10 cellular contexts compared by ENCODE assay signal in the genomic region with DNA sequence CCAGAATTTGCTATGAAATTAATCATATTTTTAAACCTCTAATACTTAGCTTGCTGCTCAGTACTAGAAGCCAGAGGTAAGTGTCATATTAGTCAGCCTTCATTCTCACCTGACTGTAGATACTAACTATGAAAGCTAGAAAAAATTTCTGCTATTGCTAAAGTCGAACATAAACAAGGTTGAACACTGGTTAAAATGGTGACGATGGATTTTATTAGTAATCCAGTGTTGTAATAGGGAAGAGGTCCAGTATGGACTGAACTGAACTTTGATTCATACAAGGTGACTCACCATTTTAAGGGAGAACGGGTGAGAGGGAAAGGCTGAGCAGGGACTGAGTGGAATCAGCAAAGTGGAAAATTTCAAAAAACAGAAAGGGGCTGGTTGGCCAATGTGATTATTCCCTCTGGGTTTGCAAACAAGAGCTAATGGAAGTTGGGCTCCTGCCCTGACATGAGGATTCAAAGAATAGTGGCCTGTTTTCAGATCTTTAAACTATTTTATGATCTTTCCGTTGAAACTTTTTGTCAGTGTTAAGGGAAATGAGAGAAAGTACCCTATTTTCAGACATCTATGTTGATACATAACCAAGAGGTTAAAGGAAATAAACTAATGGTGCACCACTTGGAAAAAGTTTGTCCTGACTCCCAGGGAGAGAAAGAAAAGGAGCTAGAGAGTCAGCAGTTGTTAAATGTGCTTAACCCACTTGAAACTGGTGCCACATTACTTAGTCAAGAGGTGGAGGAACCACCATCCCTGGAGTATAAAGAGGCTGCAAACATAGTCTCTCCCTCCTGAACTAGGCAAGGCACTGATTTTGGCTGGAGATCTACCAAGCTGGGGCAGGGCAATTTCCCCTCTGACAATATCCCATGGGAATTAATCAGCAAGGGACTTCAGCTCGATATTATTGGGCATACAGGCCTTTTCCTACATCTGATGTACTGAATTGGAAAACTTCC. TPM values are rescaled to one million over a fixed set of nuclear protein-coding genes. Genes with fewer than 3 reads are reported as not detected.
DNase-seq lines count a peak whose midpoint lies in the region; ATAC-seq, FAIRE-seq and TF ChIP-seq lines count a peak whose summit lies in the region.
"Had no signal": no experiment of that assay in that cellular context is flagged by ENCODE, and none has a peak within 500 bp of the region (broad histone marks: within the 10 kb centered on the region; RNA-seq: fewer than 3 reads in every experiment).

No MANE protein-coding gene starts in this region.

- TF ChIP-seq CTCF in coronary artery (IDR thresholded peaks at IDR 0.05) (no peak), HepG2 (CRISPR knock-in tag; IDR thresholded peaks at IDR 0.05) (no peak)

- peak overlapping the region; percentile 78 for H3K9ac ChIP-seq in HepG2 (ENCODE audit: insufficient read depth, low read depth, low read length)

- H3K79me2 ChIP-seq in HepG2 (ENCODE audit: insufficient read depth, low read length), result no peaks in the 10 kb centered on the region

- FAIRE-seq in HepG2 (lab: Jason Lieb, UNC), result peak; percentile 90

- peak overlapping the region; percentile 22 for H3K4me3 ChIP-seq in coronary artery
- H3K4me3 ChIP-seq in HepG2 (replicated peaks in 1 of 3; ENCODE audit: insufficient read depth in 1 of 3, low read depth in 2 of 3, low read length in 3 of 3), result peak overlapping the region in 2 of 3 experiments; percentile 5 to 36; a peak in 2 of 6 replicates
- no peak overlapping the region for H3K4me3 ChIP-seq in urinary bladder (ENCODE audit: low read depth, low read length)

- TF ChIP-seq POLR2A in HepG2 (IDR thresholded peaks at IDR 0.05; ENCODE audit: insufficient read depth in 1 of 2, low read depth in 2 of 2, low read length in 2 of 2), result peak; percentile 4 to 65; a peak in 2 of 4 replicates

- 6% methylated on average over 5 of the region's 5 CpGs for WGBS in HepG2 (ENCODE audit: low lambda C conversion rate)
- 29% methylated on average over 5 of the region's 5 CpGs for WGBS in urinary bladder

- POLR2A ChIA-PET in HepG2 (lab: Yijun Ruan, JAX), result interaction anchor here (0.8 to 3.2 kb wide), 12 partner anchors 9 to 200 kb away, joined by 3 to 86 read pairs (median 5); a partner anchor contains a TSS

- H3K36me3 ChIP-seq in HepG2 (replicated peaks in 1 of 2; ENCODE audit: control insufficient read depth in 1 of 2, insufficient read depth in 2 of 2, low read length in 2 of 2), result no peaks in the 10 kb centered on the region
- H3K36me3 ChIP-seq in urinary bladder (ENCODE audit: insufficient read depth), result no peaks in the 10 kb centered on the region

- ATAC-seq in HepG2 (peak; percentile 91), GM18517 (IDR thresholded peaks at IDR 0.05; ENCODE audit: unreplicated experiment) (no peak)
- ATAC-seq: natural killer cell treated with Interleukin-12 subunit alpha and Interleukin-12 subunit beta and Interleukin-15 and Interleukin-18, amount 100 ng/mL, for 72 hours had no signal

- H4K20me1 ChIP-seq in HepG2 (ENCODE audit: insufficient read depth, low read length), result no peaks in the 10 kb centered on the region

- no peaks in the 10 kb centered on the region for H3K9me3 ChIP-seq in HepG2 (ENCODE audit: low read length)

- peak; percentile 62 to 97; a peak in 3 of 4 replicates for TF ChIP-seq EP300 in HepG2 (IDR thresholded peaks at IDR 0.05; ENCODE audit: low read depth in 2 of 2, low read length in 2 of 2)
- TF ChIP-seq EP300 in HepG2 (CRISPR knock-in tag; IDR thresholded peaks at IDR 0.05; ENCODE audit: borderline replicate concordance), result peak; percentile 91

- intact Hi-C loops in HepG2 (cut with micrococcal nuclease; ENCODE audit: unreplicated experiment), result loop anchor here (2.0 kb wide), 1 partner anchor 123 kb away; no protein-coding TSS in a partner anchor

- CTCF ChIA-PET in HepG2 (lab: Yijun Ruan, JAX; ENCODE audit: low intra/inter-chr PET ratio, low total read pairs), result no interaction called here

- TF ChIP-seq RAD21 in HepG2 (CRISPR knock-in tag; IDR thresholded peaks at IDR 0.05), result no peak

- no peaks in the 10 kb centered on the region for H3K27me3 ChIP-seq in HepG2 (ENCODE audit: control insufficient read depth in 1 of 2, insufficient read depth in 2 of 2, low read length in 2 of 2)

- H3K4me1 ChIP-seq in HepG2 (ENCODE audit: insufficient read depth, low read length) (peaks cover 93% of the 10 kb centered on the region), urinary bladder (ENCODE audit: insufficient read depth) (peaks cover 1% of the 10 kb centered on the region)

- no peak overlapping the region for H2AFZ ChIP-seq in HepG2 (ENCODE audit: low read length)

- peak overlapping the region; percentile 66 for H3K4me2 ChIP-seq in HepG2 (ENCODE audit: low read depth, low read length)

- in situ Hi-C loops in HepG2 (cut with HindIII; ENCODE audit: extremely low pct_ligation_motif_present, low pct_unique_long_range_greater_than_20kb), result no loop called here

- peak; percentile 94 for DNase-seq in LHCN-M2 (ENCODE audit: low read depth)
- peak; percentile 80 for DNase-seq in coronary artery (ENCODE audit: low spot score)
- DNase-seq in HepG2 (ENCODE audit: low spot score), result peak; percentile 100
- DNase-seq in nucleus accumbens (lab: John Stamatoyannopoulos, UW), result no peak
- no peak for DNase-seq in NCI-H526 (lab: John Stamatoyannopoulos, UW)
- DNase-seq: activated naive CD8-positive, alpha-beta T cell treated with anti-CD3 and anti-CD28 coated beads for 36 hours had no signal

- H3K27ac ChIP-seq in coronary artery, result peak overlapping the region; percentile 73 to 87
- peak overlapping the region; percentile 99 for H3K27ac ChIP-seq in HepG2 (ENCODE audit: extremely low read length, insufficient read depth, low read length)
- peak overlapping the region; percentile 51 for H3K27ac ChIP-seq in urinary bladder (ENCODE audit: low read depth)
- H3K27ac ChIP-seq: HL-60 had no signal

- BruUV-seq in HepG2 (replicated peaks; lab: Mats Ljungman, UMichigan), result TSS peak; percentile 98

RNA-seq across cellular contexts. Expression of a gene that starts 15.3 kb away (rescaled TPM):
- total RNA-seq in LHCN-M2 (2014; rRNA removed), result 42.6 and 56.1 TPM in 2 replicates
- polyA plus RNA-seq in LHCN-M2 (2012), result 42.0 TPM
- 2,238 and 3,445 TPM in 2 replicates for total RNA-seq in HepG2 (2016; rRNA removed; fragmentation: Illumina TruSeq; extraction: Trizol)
- total RNA-seq in HepG2 (2016; cell fraction: cytosol; rRNA removed; fragmentation: Illumina TruSeq; extraction: Trizol; ENCODE audit: low read depth), result 260 and 286 TPM in 2 replicates
- 2,230 and 3,407 TPM in 2 replicates for total RNA-seq in HepG2 (2016; cell fraction: insoluble cytoplasmic fraction; rRNA removed; fragmentation: Illumina TruSeq; extraction: Trizol)
- 374 and 428 TPM in 2 replicates for total RNA-seq in HepG2 (2016; cell fraction: membrane; rRNA removed; fragmentation: Illumina TruSeq; extraction: Trizol)
- total RNA-seq in HepG2 (2016; cell fraction: nucleus; rRNA removed; fragmentation: Illumina TruSeq; extraction: Trizol), result 793 and 846 TPM in 2 replicates
- polyA plus RNA-seq in HepG2 (2011; rRNA removed), result 885 and 948 TPM in 2 replicates
- polyA plus RNA-seq in HepG2 (2011; cell fraction: cytosol; rRNA removed), result 828 and 865 TPM in 2 replicates
- polyA plus RNA-seq in HepG2 (2011; cell fraction: nucleus; rRNA removed), result 305 and 371 TPM in 2 replicates
- 1,096 and 2,304 TPM in 2 replicates for polyA plus RNA-seq in HepG2 (2012)
- polyA plus RNA-seq in HepG2 (2016; cell fraction: cytosol; fragmentation: Illumina TruSeq; extraction: Trizol; ENCODE audit: low read depth), result 300 and 314 TPM in 2 replicates
- 3,286 and 3,327 TPM in 2 replicates for polyA plus RNA-seq in HepG2 (2016; cell fraction: insoluble cytoplasmic fraction; fragmentation: Illumina TruSeq; extraction: Trizol; ENCODE audit: low read depth)
- polyA plus RNA-seq in HepG2 (2016; cell fraction: membrane; fragmentation: Illumina TruSeq; extraction: Trizol; ENCODE audit: low read depth), result 290 and 331 TPM in 2 replicates
- 1,050 and 1,147 TPM in 2 replicates for polyA plus RNA-seq in HepG2 (2016; cell fraction: nucleus; fragmentation: Illumina TruSeq; extraction: Trizol; ENCODE audit: insufficient read depth, low read depth)
- 2.0 and 396 TPM in 2 replicates for polyA minus RNA-seq in HepG2 (2011; rRNA and poly(A)+ RNA removed; ENCODE audit: low replicate concordance)
- polyA minus RNA-seq in HepG2 (2011; cell fraction: cytosol; rRNA and poly(A)+ RNA removed), result 248 and 276 TPM in 2 replicates
- 488 and 587 TPM in 2 replicates for polyA minus RNA-seq in HepG2 (2011; cell fraction: nucleus; rRNA and poly(A)+ RNA removed)
- total RNA-seq in urinary bladder, result 27.8 TPM
- 124 TPM for polyA plus RNA-seq in urinary bladder

RNA-seq across cellular contexts. Expression of a gene that starts 55.7 kb away (rescaled TPM):
- total RNA-seq in LHCN-M2 (2014; rRNA removed) (10.0 and 10.3 TPM in 2 replicates), HepG2 (2016; rRNA removed; fragmentation: Illumina TruSeq; extraction: Trizol) (900 and 1,454 TPM in 2 replicates), urinary bladder (19.7 TPM)
- polyA plus RNA-seq in LHCN-M2 (2012), result 21.9 TPM
- 163 and 172 TPM in 2 replicates for total RNA-seq in HepG2 (2016; cell fraction: cytosol; rRNA removed; fragmentation: Illumina TruSeq; extraction: Trizol; ENCODE audit: low read depth)
- 917 and 1,471 TPM in 2 replicates for total RNA-seq in HepG2 (2016; cell fraction: insoluble cytoplasmic fraction; rRNA removed; fragmentation: Illumina TruSeq; extraction: Trizol)
- 212 and 232 TPM in 2 replicates for total RNA-seq in HepG2 (2016; cell fraction: membrane; rRNA removed; fragmentation: Illumina TruSeq; extraction: Trizol)
- total RNA-seq in HepG2 (2016; cell fraction: nucleus; rRNA removed; fragmentation: Illumina TruSeq; extraction: Trizol), result 280 and 324 TPM in 2 replicates
- polyA plus RNA-seq in HepG2 (2011; rRNA removed) (119 and 140 TPM in 2 replicates), urinary bladder (153 TPM)
- 90.1 and 101 TPM in 2 replicates for polyA plus RNA-seq in HepG2 (2011; cell fraction: cytosol; rRNA removed)
- 40.5 and 42.4 TPM in 2 replicates for polyA plus RNA-seq in HepG2 (2011; cell fraction: nucleus; rRNA removed)
- 278 and 553 TPM in 2 replicates for polyA plus RNA-seq in HepG2 (2012)
- 180 and 201 TPM in 2 replicates for polyA plus RNA-seq in HepG2 (2016; cell fraction: cytosol; fragmentation: Illumina TruSeq; extraction: Trizol; ENCODE audit: low read depth)
- polyA plus RNA-seq in HepG2 (2016; cell fraction: insoluble cytoplasmic fraction; fragmentation: Illumina TruSeq; extraction: Trizol; ENCODE audit: low read depth), result 1,564 and 1,598 TPM in 2 replicates
- 191 and 221 TPM in 2 replicates for polyA plus RNA-seq in HepG2 (2016; cell fraction: membrane; fragmentation: Illumina TruSeq; extraction: Trizol; ENCODE audit: low read depth)
- polyA plus RNA-seq in HepG2 (2016; cell fraction: nucleus; fragmentation: Illumina TruSeq; extraction: Trizol; ENCODE audit: insufficient read depth, low read depth), result 438 and 449 TPM in 2 replicates
- polyA minus RNA-seq in HepG2 (2011; rRNA and poly(A)+ RNA removed; ENCODE audit: low replicate concordance), result 5.2 and 46.8 TPM in 2 replicates
- 39.8 and 42.3 TPM in 2 replicates for polyA minus RNA-seq in HepG2 (2011; cell fraction: cytosol; rRNA and poly(A)+ RNA removed)
- 57.6 and 75.3 TPM in 2 replicates for polyA minus RNA-seq in HepG2 (2011; cell fraction: nucleus; rRNA and poly(A)+ RNA removed)
- total RNA-seq: activated naive CD8-positive, alpha-beta T cell treated with anti-CD3 and anti-CD28 coated beads for 36 hours; natural killer cell treated with Interleukin-12 subunit alpha and Interleukin-12 subunit beta and Interleukin-15 and Interleukin-18, amount 100 ng/mL, for 72 hours had no signal

Comparison
In these comparisons a context has a peak if more than half of its experiments do, and no peak if none do; other contexts are left out.
1. DNase-seq: peak in LHCN-M2 (single experiment), coronary artery (single experiment) and HepG2 (single experiment); none in nucleus accumbens (0 of 56) and NCI-H526 (0 of 2).
2. Peak in every context shown above with its lines, with median percentiles within 50 percentile points of each other: H3K27ac ChIP-seq.